ENCODE assay signal across 15 cellular contexts in genomic region chr2:234994340-234995321, GRCh38. TPM values are rescaled to one million over a fixed set of nuclear protein-coding genes. Genes with fewer than 3 reads are reported as not detected.
DNase-seq lines count a peak whose midpoint lies in the region; TF ChIP-seq lines count a peak whose summit lies in the region.
"Had no signal": no experiment of that assay in that cellular context is flagged by ENCODE, and none has a peak within 500 bp of the region (broad histone marks: within the 10 kb centered on the region; RNA-seq: fewer than 3 reads in every experiment).

No MANE protein-coding gene starts in this region.

- intact Hi-C loops in dorsolateral prefrontal cortex (cut with DNase I): loop anchor here in 1 of 2 donors (10.0 kb wide), 1 partner anchor 110 kb away; no protein-coding TSS in a partner anchor
- intact Hi-C loops in esophagus muscularis mucosa (cut with DNase I): no loop called here

- DNase-seq in NCI-H146 (lab: John Stamatoyannopoulos, UW) (peak; percentile 61), dorsolateral prefrontal cortex (peak in 2 of 10 donors; percentile 24 to 44), neural crest cell (ENCODE audit: low read depth, low spot score) (no peak), erythroblast (lab: John Stamatoyannopoulos, UW) (no peak), esophagus muscularis mucosa (ENCODE audit: extremely low spot score) (no peak), epidermal melanocyte (ENCODE audit: insufficient read length, low spot score) (no peak), DMS 273 (lab: John Stamatoyannopoulos, UW; ENCODE audit: unreplicated experiment) (no peak)
- DNase-seq: activated CD4-positive, CD25-positive, alpha-beta regulatory T cell; activated T-cell treated with anti-CD3 and anti-CD28 coated beads for 4 hours; foreskin melanocyte; GOT3; NCI-H1417 treated with DMSO at 0.1 percent for 48 hours had no signal

- H3K27ac Mint-ChIP-seq in neural crest cell (ENCODE audit: unreplicated experiment): peak overlapping the region; percentile 87

- H3K9ac ChIP-seq in BLaER1 treated with 17β-estradiol and CSF1 and Interleukin-3, amounts not matched to agents 10 nM and 100 nM: no peak overlapping the region

- peaks cover 5% of the 10 kb centered on the region for H3K9me3 Mint-ChIP-seq in neural crest cell

- peak overlapping the region in 1 of 11 experiments; percentile 3; a peak in 1 of 22 replicates for H3K27ac ChIP-seq in BLaER1 treated with 17β-estradiol and CSF1 and Interleukin-3, amounts not matched to agents 10 nM and 100 nM
- peak overlapping the region in 56 of 59 donors; percentile 3 to 89 (median 76) for H3K27ac ChIP-seq in dorsolateral prefrontal cortex
- no peak overlapping the region for H3K27ac ChIP-seq in esophagus muscularis mucosa (replicated peaks in 1 of 4)
- H3K27ac ChIP-seq: neutrophil had no signal

- no peak overlapping the region for H3K4me3 ChIP-seq in BLaER1 treated with 17β-estradiol and CSF1 and Interleukin-3, amounts not matched to agents 10 nM and 100 nM
- H3K4me3 ChIP-seq in dorsolateral prefrontal cortex (peak overlapping the region in 1 of 59 donors; percentile 13), esophagus muscularis mucosa (no peak overlapping the region)
- H3K4me3 ChIP-seq: SK-N-MC had no signal

- no peaks in the 10 kb centered on the region for H3K36me3 ChIP-seq in BLaER1 treated with 17β-estradiol and CSF1 and Interleukin-3, amounts not matched to agents 10 nM and 100 nM
- H3K36me3 ChIP-seq in esophagus muscularis mucosa: peaks cover 0 to 21% (median 8%) of the 10 kb centered on the region in 4 donors
- H3K36me3 ChIP-seq: neutrophil had no signal

- no peak for TF ChIP-seq EP300 in esophagus muscularis mucosa (IDR thresholded peaks at IDR 0.05)

- H3K4me3 Mint-ChIP-seq in neural crest cell: no peak overlapping the region

- H3K27me3 Mint-ChIP-seq in neural crest cell (ENCODE audit: low read depth): no peaks in the 10 kb centered on the region

- H3K4me1 ChIP-seq in BLaER1 treated with 17β-estradiol and CSF1 and Interleukin-3, amounts not matched to agents 10 nM and 100 nM: peaks cover 23 to 31% (median 26%) of the 10 kb centered on the region in 10 experiments
- peaks cover 17 to 56% (median 52%) of the 10 kb centered on the region in 4 donors for H3K4me1 ChIP-seq in esophagus muscularis mucosa

- peaks cover 8% of the 10 kb centered on the region for H3K36me3 Mint-ChIP-seq in neural crest cell (ENCODE audit: low read depth)

- H3K27me3 ChIP-seq in BLaER1 treated with 17β-estradiol and CSF1 and Interleukin-3, amounts not matched to agents 10 nM and 100 nM: peaks cover 0 to 5% (median 0%) of the 10 kb centered on the region in 11 experiments; a peak in 1 of 22 replicates
- no peaks in the 10 kb centered on the region for H3K27me3 ChIP-seq in dorsolateral prefrontal cortex
- H3K27me3 ChIP-seq in esophagus muscularis mucosa: no peaks in the 10 kb centered on the region
- H3K27me3 ChIP-seq: neutrophil had no signal

- H3K9me3 ChIP-seq in BLaER1 treated with 17β-estradiol and CSF1 and Interleukin-3, amounts not matched to agents 10 nM and 100 nM (replicated peaks in 1 of 11): peaks cover 0 to 7% (median 0%) of the 10 kb centered on the region in 11 experiments; a peak in 2 of 22 replicates
- H3K9me3 ChIP-seq in esophagus muscularis mucosa: no peaks in the 10 kb centered on the region
- H3K9me3 ChIP-seq: neutrophil had no signal

- TF ChIP-seq POLR2A in erythroblast (IDR thresholded peaks at IDR 0.05; ENCODE audit: low read length) (no peak), esophagus muscularis mucosa (IDR thresholded peaks at IDR 0.05; ENCODE audit: low read depth) (no peak)

- WGBS in esophagus muscularis mucosa: 91% methylated on average over 18 of the region's 29 CpGs

- peaks cover 0 to 14% (median 0%) of the 10 kb centered on the region in 11 experiments; a peak in 4 of 22 replicates for H4K20me1 ChIP-seq in BLaER1 treated with 17β-estradiol and CSF1 and Interleukin-3, amounts not matched to agents 10 nM and 100 nM

- peaks cover 69% of the 10 kb centered on the region for H3K4me1 Mint-ChIP-seq in neural crest cell

- TF ChIP-seq CTCF in dorsolateral prefrontal cortex (IDR thresholded peaks at IDR 0.05 in 54 of 56, conservative IDR thresholded peaks at IDR 0.05 in 2 of 56; ENCODE audit: low read depth in 1 of 56, partially characterized antibody in 56 of 56) (no peak), neural crest cell (conservative IDR thresholded peaks at IDR 0.05) (no peak), esophagus muscularis mucosa (IDR thresholded peaks at IDR 0.05) (no peak)

- H3K4me2 ChIP-seq in BLaER1 treated with 17β-estradiol and CSF1 and Interleukin-3, amounts not matched to agents 10 nM and 100 nM: peak overlapping the region; percentile 70 to 93 (median 83)

RNA-seq across cellular contexts. Expression of gene SH3BP4, which starts 42.8 kb away (rescaled TPM):
- total RNA-seq in dorsolateral prefrontal cortex: 10 to 100 TPM; 10.0 to 57.7 (median 23.5) TPM
- 32.1 and 37.1 TPM in 2 replicates for total RNA-seq in neural crest cell
- 10 to 100 TPM; 25.3 to 63.1 (median 48.4) TPM for total RNA-seq in esophagus muscularis mucosa

Comparison
In these comparisons a context has a peak if more than half of its experiments do, and no peak if none do; other contexts are left out.
1. H3K27ac ChIP-seq: peak in dorsolateral prefrontal cortex (56 of 59); none in esophagus muscularis mucosa (0 of 4).